Comparison of ENCODE assay signal across 8 cellular contexts in genomic region chr17:42322382-42323267, GRCh38. TPM values are rescaled to one million over a fixed set of nuclear protein-coding genes. Genes with fewer than 3 reads are reported as not detected.
DNase-seq lines count a peak whose midpoint lies in the region; ATAC-seq and TF ChIP-seq lines count a peak whose summit lies in the region.

No MANE protein-coding gene starts in this region.

- peak overlapping the region; percentile 81 for H3K27ac Mint-ChIP-seq in activated naive CD4-positive, alpha-beta T cell treated with anti-CD3 and anti-CD28 coated beads for 36 hours

- H3K4me3 Mint-ChIP-seq in activated naive CD4-positive, alpha-beta T cell treated with anti-CD3 and anti-CD28 coated beads for 36 hours = peak overlapping the region; percentile 9

- peak; percentile 89 for ATAC-seq in SK-N-SH treated with all-trans-retinoic acid at 6 μM for 48 hours

- no peak overlapping the region for H3K18ac ChIP-seq in trophoblast cell (ENCODE audit: low read length)

- H2BK12ac ChIP-seq in trophoblast cell (ENCODE audit: low read length) = no peak overlapping the region

- peak; percentile 93 for DNase-seq in CMK (ENCODE audit: low read depth)
- DNase-seq in GM23248 = peak; percentile 93
- DNase-seq in NCI-H128 (lab: John Stamatoyannopoulos, UW; ENCODE audit: unreplicated experiment) = peak; percentile 58
- peak; percentile 99 for DNase-seq in activated naive CD4-positive, alpha-beta T cell treated with anti-CD3 and anti-CD28 coated beads for 36 hours
- peak; percentile 89 for DNase-seq in glomerular endothelial cell (ENCODE audit: extremely low read depth, low read depth, low spot score)
- peak; percentile 90 to 99 for DNase-seq in trophoblast cell
- peak; percentile 94 to 97 for DNase-seq in tibial artery

- H3K9me3 ChIP-seq in GM23248 (ENCODE audit: low read depth) (no peaks in the 10 kb centered on the region), trophoblast cell (ENCODE audit: insufficient read depth, low read depth, low read length) (no peaks in the 10 kb centered on the region), tibial artery (no peaks in the 10 kb centered on the region)

- H3K79me1 ChIP-seq in trophoblast cell (ENCODE audit: low read length) = no peaks in the 10 kb centered on the region

- H3K4ac ChIP-seq in trophoblast cell (ENCODE audit: low read depth, low read length) = no peak overlapping the region

- no peaks in the 10 kb centered on the region for H3K9me2 ChIP-seq in GM23248 (ENCODE audit: insufficient read depth)

- H3K4me2 ChIP-seq in GM23248 (ENCODE audit: unreplicated experiment) (no peak overlapping the region), trophoblast cell (ENCODE audit: low read length) (no peak overlapping the region)

- H3K36me3 Mint-ChIP-seq in activated naive CD4-positive, alpha-beta T cell treated with anti-CD3 and anti-CD28 coated beads for 36 hours (ENCODE audit: low read depth) = peaks cover 80% of the 10 kb centered on the region

- WGBS in GM23248 (ENCODE audit: low coverage in 1 of 2, low lambda C conversion rate in 2 of 2, missing lambda C conversion rate in 2 of 2), 2 experiments = 34% methylated on average over 10 of the region's 10 CpGs
- no CpG with 5 or more reads among the region's 10 CpGs for WGBS in trophoblast cell (ENCODE audit: extremely low coverage, insufficient coverage, insufficient read length)

- H3K27me3 ChIP-seq in GM23248 (replicated peaks; ENCODE audit: insufficient read depth) = no peaks in the 10 kb centered on the region
- no peaks in the 10 kb centered on the region for H3K27me3 ChIP-seq in trophoblast cell (ENCODE audit: insufficient read depth, low read length)
- H3K27me3 ChIP-seq in tibial artery = no peaks in the 10 kb centered on the region

- H3K79me2 ChIP-seq in GM23248 (ENCODE audit: insufficient read depth) (peaks cover 55% of the 10 kb centered on the region), trophoblast cell (ENCODE audit: control insufficient read depth, insufficient read depth, low read length, poor library complexity) (no peaks in the 10 kb centered on the region)

- TF ChIP-seq CTCF in tibial artery (IDR thresholded peaks at IDR 0.05) = peak; percentile 97 to 100

- H3K27ac ChIP-seq in GM23248 (peak overlapping the region; percentile 58), trophoblast cell (ENCODE audit: low read depth, low read length) (no peak overlapping the region), tibial artery (peak overlapping the region; percentile 35 to 58)

- H3K23ac ChIP-seq in trophoblast cell (ENCODE audit: low read length) = no peak overlapping the region

- H4K20me1 ChIP-seq in GM23248 (ENCODE audit: insufficient read depth) = no peaks in the 10 kb centered on the region

- no peak overlapping the region for H4K12ac ChIP-seq in trophoblast cell (ENCODE audit: low read depth, low read length)

- H3F3A ChIP-seq in GM23248 (ENCODE audit: insufficient read depth) = peaks cover 28% of the 10 kb centered on the region

- H2BK120ac ChIP-seq in trophoblast cell (ENCODE audit: insufficient read depth, low read length, poor library complexity) = no peak overlapping the region

- no peak overlapping the region for H3K14ac ChIP-seq in trophoblast cell (ENCODE audit: low read length)

- no peak overlapping the region for H4K91ac ChIP-seq in trophoblast cell (ENCODE audit: low read depth, low read length)

- H3K4me3 ChIP-seq in GM23248 (no peak overlapping the region), trophoblast cell (ENCODE audit: low read depth, low read length) (no peak overlapping the region), tibial artery (no peak overlapping the region)

- H2BK5ac ChIP-seq in trophoblast cell (ENCODE audit: low read depth, low read length, poor library complexity) = no peak overlapping the region

- H4K8ac ChIP-seq in trophoblast cell (ENCODE audit: low read depth, low read length) = no peak overlapping the region

- CTCF ChIA-PET in activated naive CD4-positive, alpha-beta T cell treated with anti-CD3 and anti-CD28 coated beads for 36 hours (lab: Charles Lee) = interaction anchor here (0.7 to 22.2 kb wide), 14 partner anchors 10 to 197 kb away, joined by 3 to 442 read pairs (median 4); partner anchors contain the start of gene STAT3

- no peaks in the 10 kb centered on the region for H3K9me3 Mint-ChIP-seq in activated naive CD4-positive, alpha-beta T cell treated with anti-CD3 and anti-CD28 coated beads for 36 hours

- H3K4me1 Mint-ChIP-seq in activated naive CD4-positive, alpha-beta T cell treated with anti-CD3 and anti-CD28 coated beads for 36 hours (ENCODE audit: low read depth) = peaks cover 55% of the 10 kb centered on the region

- intact Hi-C loops in activated naive CD4-positive, alpha-beta T cell treated with anti-CD3 and anti-CD28 coated beads for 36 hours (cut with micrococcal nuclease) = loop anchor here (1.0 kb wide), 4 partner anchors 10 to 81 kb away; partner anchors contain the start of gene STAT3
- intact Hi-C loops in tibial artery (cut with DNase I; ENCODE audit: low total_unique reads) = loop anchor here (2.0 to 5.0 kb wide), 2 partner anchors 82 to 195 kb away; no protein-coding TSS in a partner anchor

- H3K4me1 ChIP-seq in GM23248 (ENCODE audit: insufficient read depth) = peaks cover 18% of the 10 kb centered on the region
- peaks cover 3 to 8% of the 10 kb centered on the region in 2 experiments for H3K4me1 ChIP-seq in trophoblast cell (ENCODE audit: control insufficient read depth in 1 of 2, insufficient read depth in 2 of 2, low read length in 2 of 2)
- peaks cover 0 to 38% (median 11%) of the 10 kb centered on the region in 4 donors for H3K4me1 ChIP-seq in tibial artery

- H3K36me3 ChIP-seq in GM23248 (ENCODE audit: low read depth) = peaks cover 26% of the 10 kb centered on the region
- peaks cover 13 to 25% of the 10 kb centered on the region in 2 experiments for H3K36me3 ChIP-seq in trophoblast cell (ENCODE audit: control insufficient read depth in 1 of 2, insufficient read depth in 2 of 2, low read length in 2 of 2)
- peaks cover 62 to 98% (median 98%) of the 10 kb centered on the region in 3 donors for H3K36me3 ChIP-seq in tibial artery

- no peak overlapping the region for H2AFZ ChIP-seq in GM23248
- H2AFZ ChIP-seq in trophoblast cell (ENCODE audit: insufficient read depth, low read length, poor library complexity) = no peak overlapping the region

- H3K9ac ChIP-seq in GM23248 = peak overlapping the region; percentile 44
- no peak overlapping the region for H3K9ac ChIP-seq in trophoblast cell (ENCODE audit: low read length)

- in situ Hi-C loops in GM23248 (cut with MboI) = loop anchor here (10.0 kb wide), 2 partner anchors 82 to 202 kb away; no protein-coding TSS in a partner anchor

- no peaks in the 10 kb centered on the region for H3K27me3 Mint-ChIP-seq in activated naive CD4-positive, alpha-beta T cell treated with anti-CD3 and anti-CD28 coated beads for 36 hours (ENCODE audit: low read depth)

- H2AK5ac ChIP-seq in trophoblast cell (ENCODE audit: low read length) = no peak overlapping the region

TF ChIP-seq in SK-N-SH treated with all-trans-retinoic acid at 6 μM for 48 hours, 23 proteins besides CTCF, POLR2A, EP300 and RAD21 (continues in another document):
- TF ChIP-seq OSR1 (CRISPR knock-in tag; IDR thresholded peaks at IDR 0.05) = no peak
- TF ChIP-seq ZFP3 (CRISPR knock-in tag; IDR thresholded peaks at IDR 0.05) = no peak
- no peak for TF ChIP-seq PATZ1 (CRISPR knock-in tag; IDR thresholded peaks at IDR 0.05; ENCODE audit: borderline replicate concordance)

RNA-seq across cellular contexts. Expression of gene STAT5A, which starts 34.3 kb away (rescaled TPM):
- total RNA-seq in GM23248 (2014; rRNA removed; shearing (Covaris generic)) = 21.2 and 26.3 TPM in 2 replicates
- polyA plus RNA-seq in GM23248 (2016; fragmentation: Nextera tagmentation; extraction: Ambion mirVana) = 6.7 and 6.8 TPM in 2 replicates
- 100 to 1,000 TPM; 165 to 174 TPM for total RNA-seq in activated naive CD4-positive, alpha-beta T cell treated with anti-CD3 and anti-CD28 coated beads for 36 hours
- 14.6 and 21.9 TPM in 2 replicates for total RNA-seq in glomerular endothelial cell
- polyA plus RNA-seq in trophoblast cell (2013) = 0.60 and 0.82 TPM in 2 replicates

RNA-seq across cellular contexts. Expression of gene STAT5B, which starts 46.4 kb away (rescaled TPM):
- total RNA-seq in GM23248 (2014; rRNA removed; shearing (Covaris generic)) = 21.8 and 23.5 TPM in 2 replicates
- 11.9 and 13.8 TPM in 2 replicates for polyA plus RNA-seq in GM23248 (2016; fragmentation: Nextera tagmentation; extraction: Ambion mirVana)
- total RNA-seq in activated naive CD4-positive, alpha-beta T cell treated with anti-CD3 and anti-CD28 coated beads for 36 hours = 100 to 1,000 TPM; 185 to 192 TPM
- total RNA-seq in glomerular endothelial cell = 31.0 and 48.5 TPM in 2 replicates
- polyA plus RNA-seq in trophoblast cell (2013) = 16.0 and 18.3 TPM in 2 replicates
